8 cellular contexts compared by ENCODE assay signal in genomic region chr1:108661030-108661609, GRCh38. TPM values are rescaled to one million over a fixed set of nuclear protein-coding genes. Genes with fewer than 3 reads are reported as not detected.
A peak's percentile ranks its signal among the peaks of the same experiment; 100 is the strongest.
DNase-seq lines count a peak whose midpoint lies in the region; ATAC-seq and TF ChIP-seq lines count a peak whose summit lies in the region.

TSS of gene HENMT1 (minus strand) at chr1:108661093. CDS start at chr1:108659884, 1,209 bp downstream.

- H3K36me3 Mint-ChIP-seq in endothelial cell (ENCODE audit: low read depth, unreplicated experiment): peaks cover 4% of the 10 kb centered on the region

- H3K27me3 Mint-ChIP-seq in endothelial cell (ENCODE audit: unreplicated experiment): peaks cover 2% of the 10 kb centered on the region

- peak within 1 kb of the TSS; percentile 76 for H3K4me3 Mint-ChIP-seq in endothelial cell (ENCODE audit: unreplicated experiment)

- DNase-seq in NCI-H1417 treated with DMSO at 0.1 percent for 48 hours (lab: John Stamatoyannopoulos, UW) (peak; percentile 19), endothelial cell (ENCODE audit: low spot score) (peak; percentile 55), middle frontal gyrus (ENCODE audit: extremely low spot score, low spot score) (peak; percentile 48), kidney glomerular epithelial cell (lab: John Stamatoyannopoulos, UW) (no peak)
- peak; percentile 92 for DNase-seq in activated CD8-positive, alpha-beta memory T cell treated with anti-CD3 and anti-CD28 coated beads for 24 hours
- DNase-seq in stimulated activated CD8-positive, alpha-beta memory T cell treated with anti-CD3 and anti-CD28 coated beads, Interleukin-2, amount 100 ng/mL, for 1 hour (ENCODE audit: low read depth in 2 of 2): peak; percentile 56 to 57

- no peak for TF ChIP-seq CTCF in endothelial cell (IDR thresholded peaks at IDR 0.05; ENCODE audit: unreplicated experiment)

- H3K4me1 Mint-ChIP-seq in endothelial cell (ENCODE audit: unreplicated experiment): no peaks in the 10 kb centered on the region

- H3K27ac Mint-ChIP-seq in endothelial cell (ENCODE audit: unreplicated experiment): peak within 1 kb of the TSS; percentile 72

- no peaks in the 10 kb centered on the region for H3K9me3 Mint-ChIP-seq in endothelial cell (ENCODE audit: unreplicated experiment)

- ATAC-seq in HG02571 (IDR thresholded peaks at IDR 0.05; ENCODE audit: unreplicated experiment): peak; percentile 88

- H3K4me3 ChIP-seq in GM08714 (ENCODE audit: low read length): peak within 1 kb of the TSS; percentile 49; the same call in 1 of the 2 replicates

RNA-seq across cellular contexts. Expression of gene HENMT1, which starts in this region (rescaled TPM):
- total RNA-seq in endothelial cell (ENCODE audit: unreplicated experiment): 10.5 TPM
